In the genomic region with DNA sequence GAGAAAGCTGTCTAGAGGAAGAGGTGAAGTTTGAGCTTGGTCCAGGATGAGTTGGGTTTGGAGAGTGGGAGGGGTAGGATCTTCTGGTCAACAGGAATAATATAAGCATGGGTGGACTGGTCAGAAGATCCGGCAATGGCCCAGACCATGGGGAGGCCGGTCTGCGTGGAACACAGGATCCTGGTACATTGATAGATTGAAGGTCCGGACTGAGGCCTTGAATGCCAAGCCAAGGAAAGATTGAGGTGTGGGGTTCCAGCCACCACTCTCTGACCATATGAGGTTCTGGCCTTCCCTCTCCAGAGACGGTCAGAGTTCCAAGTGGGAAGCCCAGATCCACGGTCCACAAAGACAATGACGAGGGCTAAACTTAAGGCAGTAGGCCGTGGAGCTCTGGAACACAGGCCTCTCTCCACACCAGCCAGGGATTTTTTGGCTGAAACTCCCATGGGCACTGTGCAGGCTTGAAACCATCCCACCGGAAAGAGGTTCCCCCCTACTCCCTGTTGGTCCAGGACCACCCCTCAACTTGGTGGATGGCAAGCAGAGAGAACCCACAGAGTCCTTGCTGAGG, we compare ENCODE assay signal across 19 cellular contexts. TPM values are rescaled to one million over a fixed set of nuclear protein-coding genes. Genes with fewer than 3 reads are reported as not detected.
DNase-seq lines count a peak whose midpoint lies in the region; ATAC-seq, FAIRE-seq and TF ChIP-seq lines count a peak whose summit lies in the region.
"Had no signal": no experiment of that assay in that cellular context is flagged by ENCODE, and none has a peak within 500 bp of the region (broad histone marks: within the 10 kb centered on the region; RNA-seq: fewer than 3 reads in every experiment).

No MANE protein-coding gene starts in this region.

- DNase-seq in A673 (ENCODE audit: low spot score), result no peak
- DNase-seq in WERI-Rb-1, result no peak
- peak; percentile 45 for DNase-seq in kidney
- DNase-seq in osteocyte (ENCODE audit: extremely low spot score, unreplicated experiment), result no peak
- DNase-seq in GM20000 (ENCODE audit: low spot score), result no peak
- no peak for DNase-seq in stimulated activated naive CD4-positive, alpha-beta T cell (lab: John Stamatoyannopoulos, UW)
- no peak for DNase-seq in stimulated activated naive CD8-positive, alpha-beta T cell treated with anti-CD3 and anti-CD28 coated beads, Interleukin-15, amount 100 ng/mL, for 72 hours
- no peak for DNase-seq in SIG-M5 treated with dmso at 0.1 percent for 504 hours (lab: John Stamatoyannopoulos, UW; ENCODE audit: unreplicated experiment)
- DNase-seq: 8988T, Caco-2, DMS53, NCI-H1436 treated with DMSO at 0.1 percent for 48 hours, NCI-H2081 treated with DMSO at 0.1 percent for 48 hours had no signal

- H3K9ac ChIP-seq in kidney (ENCODE audit: low read length in 2 of 2), result no peak overlapping the region

- H3K9me3 Mint-ChIP-seq in osteocyte (ENCODE audit: unreplicated experiment), result no peaks in the 10 kb centered on the region
- no peaks in the 10 kb centered on the region for H3K9me3 Mint-ChIP-seq in stimulated activated naive CD8-positive, alpha-beta T cell treated with anti-CD3 and anti-CD28 coated beads, Interleukin-15, amount 100 ng/mL, for 72 hours
- H3K9me3 Mint-ChIP-seq: IgD-negative memory B cell had no signal

- H3K36me3 Mint-ChIP-seq in osteocyte (ENCODE audit: unreplicated experiment), result peaks cover 12% of the 10 kb centered on the region
- H3K36me3 Mint-ChIP-seq: IgD-negative memory B cell had no signal

- no peak for ATAC-seq in stimulated activated naive CD8-positive, alpha-beta T cell treated with anti-CD3 and anti-CD28 coated beads, Interleukin-15, amount 100 ng/mL, for 72 hours
- ATAC-seq: HCT116 had no signal

- H3K9me3 ChIP-seq in A673 (ENCODE audit: low read depth, low read length, poor library complexity, severe bottlenecking), result no peaks in the 10 kb centered on the region
- H3K9me3 ChIP-seq in WERI-Rb-1 (ENCODE audit: severe bottlenecking), result no peaks in the 10 kb centered on the region
- no peaks in the 10 kb centered on the region for H3K9me3 ChIP-seq in kidney (ENCODE audit: control insufficient read depth in 1 of 2, low read length in 2 of 2)
- H3K9me3 ChIP-seq: Caco-2 had no signal

- H3K27me3 ChIP-seq in A673 (replicated peaks; ENCODE audit: insufficient read depth, low read depth, low read length, poor library complexity) (no peaks in the 10 kb centered on the region), WERI-Rb-1 (ENCODE audit: insufficient read depth, low read depth, severe bottlenecking) (no peaks in the 10 kb centered on the region)

- H3K36me3 ChIP-seq in A673 (ENCODE audit: insufficient read depth, low read length, poor library complexity, severe bottlenecking), result peaks cover 38% of the 10 kb centered on the region
- H3K36me3 ChIP-seq in WERI-Rb-1, result peaks cover 36% of the 10 kb centered on the region
- H3K36me3 ChIP-seq in kidney (ENCODE audit: control insufficient read depth in 1 of 2, insufficient read depth in 2 of 2, low read length in 2 of 2), result no peaks in the 10 kb centered on the region

- peak overlapping the region; percentile 9 for H3K27ac Mint-ChIP-seq in osteocyte (ENCODE audit: unreplicated experiment)
- H3K27ac Mint-ChIP-seq in stimulated activated naive CD8-positive, alpha-beta T cell treated with anti-CD3 and anti-CD28 coated beads, Interleukin-15, amount 100 ng/mL, for 72 hours, result no peak overlapping the region
- H3K27ac Mint-ChIP-seq: IgD-negative memory B cell had no signal

- intact Hi-C loops in A673 (cut with micrococcal nuclease; ENCODE audit: unreplicated experiment) (loop anchor here (5.0 kb wide), 1 partner anchor 41 kb away; no protein-coding TSS in a partner anchor), kidney (cut with DNase I) (no loop called here)

- H3K4me1 Mint-ChIP-seq in osteocyte (ENCODE audit: unreplicated experiment), result peaks cover 76% of the 10 kb centered on the region
- H3K4me1 Mint-ChIP-seq in stimulated activated naive CD8-positive, alpha-beta T cell treated with anti-CD3 and anti-CD28 coated beads, Interleukin-15, amount 100 ng/mL, for 72 hours, result peaks cover 16% of the 10 kb centered on the region

- peak overlapping the region; percentile 97 for H3K4me3 ChIP-seq in A673 (ENCODE audit: low read depth, low read length, poor library complexity, severe bottlenecking)
- H3K4me3 ChIP-seq in WERI-Rb-1 (ENCODE audit: low read depth, low read length), result no peak overlapping the region
- no peak overlapping the region for H3K4me3 ChIP-seq in kidney (ENCODE audit: low read length in 2 of 2)

- FAIRE-seq in kidney (lab: Jason Lieb, UNC), result no peak
- FAIRE-seq: G401.6, GM12891, GM19239 had no signal

- CTCF ChIA-PET in A673 (lab: Charles Lee), result no interaction called here

- peak overlapping the region; percentile 28 for H3K4me3 Mint-ChIP-seq in osteocyte (ENCODE audit: unreplicated experiment)
- H3K4me3 Mint-ChIP-seq in stimulated activated naive CD8-positive, alpha-beta T cell treated with anti-CD3 and anti-CD28 coated beads, Interleukin-15, amount 100 ng/mL, for 72 hours, result no peak overlapping the region
- H3K4me3 Mint-ChIP-seq: CD14-positive monocyte, IgD-negative memory B cell had no signal

- POLR2A ChIA-PET in A673 (lab: Charles Lee; ENCODE audit: low non-redundant PET), result no interaction called here

- TF ChIP-seq CTCF in A673 (conservative IDR thresholded peaks at IDR 0.05; ENCODE audit: low read depth, low read length) (no peak), WERI-Rb-1 (IDR thresholded peaks at IDR 0.05; ENCODE audit: low read depth, low read length) (no peak), kidney (IDR thresholded peaks at IDR 0.05; ENCODE audit: borderline replicate concordance, extremely low read depth, insufficient read depth) (no peak), osteocyte (IDR thresholded peaks at IDR 0.05) (no peak), GM20000 (IDR thresholded peaks at IDR 0.05; ENCODE audit: extremely low read depth, missing control alignments) (no peak)

- H3K4me1 ChIP-seq in A673 (ENCODE audit: insufficient read depth, low read length, poor library complexity, severe bottlenecking), result peaks cover 83% of the 10 kb centered on the region
- peaks cover 4 to 13% of the 10 kb centered on the region in 2 donors for H3K4me1 ChIP-seq in kidney (ENCODE audit: control insufficient read depth in 1 of 2, insufficient read depth in 1 of 2, low read depth in 1 of 2, low read length in 2 of 2)

- no peaks in the 10 kb centered on the region for H3K27me3 Mint-ChIP-seq in osteocyte (ENCODE audit: unreplicated experiment)
- H3K27me3 Mint-ChIP-seq in stimulated activated naive CD8-positive, alpha-beta T cell treated with anti-CD3 and anti-CD28 coated beads, Interleukin-15, amount 100 ng/mL, for 72 hours, result peaks cover 89% of the 10 kb centered on the region

- no TSS peak for BruUV-seq in A673 (replicated peaks; lab: Mats Ljungman, UMichigan)

- H3K27ac ChIP-seq in A673 (ENCODE audit: low read depth, low read length, poor library complexity, severe bottlenecking) (peak overlapping the region; percentile 99), WERI-Rb-1 (peak overlapping the region; percentile 94), kidney (ENCODE audit: low read depth in 2 of 2, low read length in 2 of 2) (no peak overlapping the region)

RNA-seq across cellular contexts. Expression of a gene that starts 3.2 kb away (rescaled TPM):
- 342 and 346 TPM in 2 replicates for total RNA-seq in A673 (2021)
- 16.9 TPM for total RNA-seq in kidney
- 2.3 TPM for polyA plus RNA-seq in kidney (ENCODE audit: insufficient read depth, low read depth, low replicate concordance)
- total RNA-seq in osteocyte, result 74.1 and 75.9 TPM in 2 replicates
- total RNA-seq: Caco-2 had no signal
- polyA plus RNA-seq: CD14-positive monocyte, IgD-negative memory B cell had no signal

Comparison
In these comparisons a context has a peak if more than half of its experiments do, and no peak if none do; other contexts are left out.
1. H3K27ac ChIP-seq: peak in A673 (single experiment) and WERI-Rb-1 (single experiment); none in kidney (0 of 2).